16 cellular contexts compared by ENCODE assay signal in genomic region chr20:17935186-17935585, GRCh38. TPM values are rescaled to one million over a fixed set of nuclear protein-coding genes. Genes with fewer than 3 reads are reported as not detected.
A peak's percentile ranks its signal among the peaks of the same experiment; 100 is the strongest.
DNase-seq lines count a peak whose midpoint lies in the region; ATAC-seq and TF ChIP-seq lines count a peak whose summit lies in the region.
"Had no signal": no experiment of that assay in that cellular context is flagged by ENCODE, and none has a peak within 500 bp of the region (broad histone marks: within the 10 kb centered on the region; RNA-seq: fewer than 3 reads in every experiment).

No MANE protein-coding gene starts in this region.

- H3K27me3 ChIP-seq in mammary epithelial cell (ENCODE audit: insufficient read depth, low read length) (no peaks in the 10 kb centered on the region), breast epithelium (no peaks in the 10 kb centered on the region), vagina (no peaks in the 10 kb centered on the region)

- no peak for TF ChIP-seq CTCF in mammary epithelial cell (conservative IDR thresholded peaks at IDR 0.05 in 1 of 2, IDR thresholded peaks at IDR 0.05 in 1 of 2; ENCODE audit: extremely low read depth in 1 of 2, insufficient read depth in 1 of 2, low read depth in 1 of 2, low read length in 2 of 2)
- TF ChIP-seq CTCF in breast epithelium (IDR thresholded peaks at IDR 0.05), result no peak
- no peak for TF ChIP-seq CTCF in NB4 (IDR thresholded peaks at IDR 0.05; ENCODE audit: low read depth, low read length)
- TF ChIP-seq CTCF in fibroblast of pulmonary artery (IDR thresholded peaks at IDR 0.05; ENCODE audit: low read length, missing control alignments), result no peak
- no peak for TF ChIP-seq CTCF in vagina (IDR thresholded peaks at IDR 0.05)
- TF ChIP-seq CTCF in type B pancreatic cell (conservative IDR thresholded peaks at IDR 0.05), result no peak

- no peak overlapping the region for H3K9ac ChIP-seq in mammary epithelial cell (ENCODE audit: insufficient read depth, low read length)
- H3K9ac ChIP-seq: KMS-11 had no signal

- H3K36me3 ChIP-seq in mammary epithelial cell (ENCODE audit: insufficient read depth, low read length) (no peaks in the 10 kb centered on the region), breast epithelium (no peaks in the 10 kb centered on the region), vagina (no peaks in the 10 kb centered on the region)

- no peak for ATAC-seq in GM18873 (IDR thresholded peaks at IDR 0.05; ENCODE audit: low FRiP score, unreplicated experiment)

- H3K27me3 Mint-ChIP-seq in type B pancreatic cell, result no peaks in the 10 kb centered on the region
- no peaks in the 10 kb centered on the region for H3K27me3 Mint-ChIP-seq in activated T-helper 2 cell treated with anti-CD3 and anti-CD28 coated beads, Interferon-gamma antibody, Interleukin-2, Interleukin-4, amounts not matched to agents 10 μg/mL and 5 μg/mL and 100 μg/mL, durations not matched to agents 14 hours and 24 hours and 36 hours (ENCODE audit: low read depth)

- in situ Hi-C loops in mammary epithelial cell (cut with MboI; ENCODE audit: low sequenced_read_pairs in 2 of 2), result no loop called here

- no peak overlapping the region for H3K4me3 Mint-ChIP-seq in type B pancreatic cell
- H3K4me3 Mint-ChIP-seq in activated T-helper 2 cell treated with anti-CD3 and anti-CD28 coated beads, Interferon-gamma antibody, Interleukin-2, Interleukin-4, amounts not matched to agents 10 μg/mL and 5 μg/mL and 100 μg/mL, durations not matched to agents 14 hours and 24 hours and 36 hours (ENCODE audit: low read depth), result no peak overlapping the region

- H3K36me3 Mint-ChIP-seq in type B pancreatic cell, result peaks cover 4% of the 10 kb centered on the region
- peaks cover 2% of the 10 kb centered on the region for H3K36me3 Mint-ChIP-seq in activated T-helper 2 cell treated with anti-CD3 and anti-CD28 coated beads, Interferon-gamma antibody, Interleukin-2, Interleukin-4, amounts not matched to agents 10 μg/mL and 5 μg/mL and 100 μg/mL, durations not matched to agents 14 hours and 24 hours and 36 hours (ENCODE audit: low read depth)

- H3K9me3 Mint-ChIP-seq in type B pancreatic cell, result no peaks in the 10 kb centered on the region
- H3K9me3 Mint-ChIP-seq in activated T-helper 2 cell treated with anti-CD3 and anti-CD28 coated beads, Interferon-gamma antibody, Interleukin-2, Interleukin-4, amounts not matched to agents 10 μg/mL and 5 μg/mL and 100 μg/mL, durations not matched to agents 14 hours and 24 hours and 36 hours, result no peaks in the 10 kb centered on the region

- CTCF ChIA-PET in mammary epithelial cell (lab: Charles Lee; ENCODE audit: low non-redundant PET), result no interaction called here

- H3K4me1 Mint-ChIP-seq in type B pancreatic cell (ENCODE audit: unreplicated experiment), result peaks cover 41% of the 10 kb centered on the region
- H3K4me1 Mint-ChIP-seq in activated T-helper 2 cell treated with anti-CD3 and anti-CD28 coated beads, Interferon-gamma antibody, Interleukin-2, Interleukin-4, amounts not matched to agents 10 μg/mL and 5 μg/mL and 100 μg/mL, durations not matched to agents 14 hours and 24 hours and 36 hours (ENCODE audit: low read depth), result peaks cover 11% of the 10 kb centered on the region

- 50% methylated on average over 2 of the region's 3 CpGs for WGBS in mammary epithelial cell (ENCODE audit: low coverage, missing lambda C conversion rate)

- no peaks in the 10 kb centered on the region for H4K20me1 ChIP-seq in mammary epithelial cell (ENCODE audit: insufficient read depth, low read length)

- intact Hi-C loops in mammary epithelial cell (cut with micrococcal nuclease), result loop anchor here (10.0 kb wide), 1 partner anchor 400 kb away; the partner anchor contains the start of gene BFSP1
- intact Hi-C loops in breast epithelium (cut with DNase I; ENCODE audit: low total_unique reads), result no loop called here
- intact Hi-C loops in vagina (cut with DNase I), result no loop called here
- intact Hi-C loops in activated T-helper 2 cell treated with anti-CD3 and anti-CD28 coated beads, Interferon-gamma antibody, Interleukin-2, Interleukin-4, amounts not matched to agents 10 μg/mL and 5 μg/mL and 100 μg/mL, durations not matched to agents 14 hours and 24 hours and 36 hours (cut with micrococcal nuclease), result loop anchor here (5.0 kb wide), 1 partner anchor 33 kb away; no protein-coding TSS in a partner anchor

- DNase-seq in mammary epithelial cell (peak; percentile 42), breast epithelium (ENCODE audit: low spot score in 2 of 2) (no peak), NB4 (ENCODE audit: low read depth) (peak; percentile 76), fibroblast of pulmonary artery (ENCODE audit: low read depth) (peak; percentile 26), vagina (ENCODE audit: extremely low spot score in 2 of 2) (no peak), type B pancreatic cell (ENCODE audit: extremely low spot score, unreplicated experiment) (no peak)
- no peak for DNase-seq in activated T-helper 2 cell treated with anti-CD3 and anti-CD28 coated beads, Interferon-gamma antibody, Interleukin-2, Interleukin-4, amounts not matched to agents 10 μg/mL and 5 μg/mL and 100 μg/mL, durations not matched to agents 14 hours and 24 hours and 36 hours (ENCODE audit: low spot score)
- DNase-seq: DMS153, NCI-H1048, NCI-H146, NCI-H2107, NCI-H69 had no signal

- no peak overlapping the region for H3K27ac ChIP-seq in mammary epithelial cell (ENCODE audit: insufficient read depth, low read depth, low read length)
- peak overlapping the region in 1 of 2 donors; percentile 6 for H3K27ac ChIP-seq in breast epithelium
- H3K27ac ChIP-seq in vagina, result peak overlapping the region; percentile 47
- H3K27ac ChIP-seq: 22Rv1, C4-2B, KMS-11 had no signal

- H3K4me3 ChIP-seq in mammary epithelial cell (replicated peaks in 1 of 3; ENCODE audit: insufficient read depth in 1 of 3, low read depth in 2 of 3, low read length in 3 of 3), result no peak overlapping the region
- no peak overlapping the region for H3K4me3 ChIP-seq in breast epithelium
- no peak overlapping the region for H3K4me3 ChIP-seq in NB4 (ENCODE audit: low read depth, low read length)
- no peak overlapping the region for H3K4me3 ChIP-seq in fibroblast of pulmonary artery (replicated peaks; ENCODE audit: low read depth, low read length)
- no peak overlapping the region for H3K4me3 ChIP-seq in vagina

- H2AFZ ChIP-seq in mammary epithelial cell (ENCODE audit: low read depth, low read length), result no peak overlapping the region

- TF ChIP-seq POLR2A in breast epithelium (IDR thresholded peaks at IDR 0.05) (no peak), NB4 (IDR thresholded peaks at IDR 0.05; ENCODE audit: extremely low read depth, insufficient read length) (no peak), vagina (IDR thresholded peaks at IDR 0.05) (no peak)

- H3K4me2 ChIP-seq in mammary epithelial cell (ENCODE audit: insufficient read depth, low read depth, low read length), result no peak overlapping the region
- H3K4me2 ChIP-seq: KMS-11 had no signal

- no peaks in the 10 kb centered on the region for H3K79me2 ChIP-seq in mammary epithelial cell (ENCODE audit: insufficient read depth, low read length)

- no peaks in the 10 kb centered on the region for H3K4me1 ChIP-seq in mammary epithelial cell (ENCODE audit: insufficient read depth, low read length)
- H3K4me1 ChIP-seq in breast epithelium, result peaks cover 0 to 9% of the 10 kb centered on the region in 2 donors
- H3K4me1 ChIP-seq in vagina, result peaks cover 47% of the 10 kb centered on the region

- BruUV-seq in mammary epithelial cell (replicated peaks; lab: Mats Ljungman, UMichigan), result no TSS peak

- no peak overlapping the region for H3K27ac Mint-ChIP-seq in type B pancreatic cell
- no peak overlapping the region for H3K27ac Mint-ChIP-seq in activated T-helper 2 cell treated with anti-CD3 and anti-CD28 coated beads, Interferon-gamma antibody, Interleukin-2, Interleukin-4, amounts not matched to agents 10 μg/mL and 5 μg/mL and 100 μg/mL, durations not matched to agents 14 hours and 24 hours and 36 hours

- dilution Hi-C loops in mammary epithelial cell (cut with HindIII; ENCODE audit: low sequenced_read_pairs), result no loop called here

- no peaks in the 10 kb centered on the region for H3K9me3 ChIP-seq in mammary epithelial cell (replicated peaks; ENCODE audit: insufficient read depth, low read length)
- H3K9me3 ChIP-seq in breast epithelium, result no peaks in the 10 kb centered on the region
- H3K9me3 ChIP-seq in vagina, result no peaks in the 10 kb centered on the region

RNA-seq across cellular contexts. Expression of gene SNX5, which starts 33.4 kb away (rescaled TPM):
- 100 to 1,000 TPM in 1 of 2 donors, 10 to 100 TPM in 1; 68.0 to 137 TPM for total RNA-seq in mammary epithelial cell
- 91.8 TPM for polyA plus RNA-seq in mammary epithelial cell
- 93.1 TPM for polyA minus RNA-seq in mammary epithelial cell
- total RNA-seq in breast epithelium, result 100 to 1,000 TPM in 2 of 3 donors, 10 to 100 TPM in 1; 96.7 to 127 (median 122) TPM
- total RNA-seq in vagina, result 159 TPM
- total RNA-seq in type B pancreatic cell (ENCODE audit: low replicate concordance), result 87.4 and 115 TPM in 2 replicates
- total RNA-seq in activated T-helper 2 cell treated with anti-CD3 and anti-CD28 coated beads, Interferon-gamma antibody, Interleukin-2, Interleukin-4, amounts not matched to agents 10 μg/mL and 5 μg/mL and 100 μg/mL, durations not matched to agents 14 hours and 24 hours and 36 hours, result 225 and 231 TPM in 2 replicates

RNA-seq across cellular contexts. Expression of gene MGME1, which starts 33.6 kb away (rescaled TPM):
- total RNA-seq in mammary epithelial cell, result 10 to 100 TPM; 15.8 to 36.2 TPM
- polyA plus RNA-seq in mammary epithelial cell, result 22.4 TPM
- 12.3 TPM for polyA minus RNA-seq in mammary epithelial cell
- 10 to 100 TPM in 2 of 3 donors, 1 to 10 TPM in 1; 7.8 to 26.2 (median 18.7) TPM for total RNA-seq in breast epithelium
- total RNA-seq in vagina, result 8.6 TPM
- 31.2 and 32.7 TPM in 2 replicates for total RNA-seq in type B pancreatic cell (ENCODE audit: low replicate concordance)
- 30.0 and 33.0 TPM in 2 replicates for total RNA-seq in activated T-helper 2 cell treated with anti-CD3 and anti-CD28 coated beads, Interferon-gamma antibody, Interleukin-2, Interleukin-4, amounts not matched to agents 10 μg/mL and 5 μg/mL and 100 μg/mL, durations not matched to agents 14 hours and 24 hours and 36 hours

Comparison
In these comparisons a context has a peak if more than half of its experiments do, and no peak if none do; other contexts are left out.
1. DNase-seq: peak in mammary epithelial cell (single experiment), NB4 (single experiment) and fibroblast of pulmonary artery (single experiment); none in breast epithelium (0 of 2), vagina (0 of 2), type B pancreatic cell (single experiment) and activated T-helper 2 cell treated with anti-CD3 and anti-CD28 coated beads, Interferon-gamma antibody, Interleukin-2, Interleukin-4, amounts not matched to agents 10 μg/mL and 5 μg/mL and 100 μg/mL, durations not matched to agents 14 hours and 24 hours and 36 hours (single experiment).
2. intact Hi-C loops: an anchor here in mammary epithelial cell (10.0 kb wide) and activated T-helper 2 cell treated with anti-CD3 and anti-CD28 coated beads, Interferon-gamma antibody, Interleukin-2, Interleukin-4, amounts not matched to agents 10 μg/mL and 5 μg/mL and 100 μg/mL, durations not matched to agents 14 hours and 24 hours and 36 hours (5.0 kb wide); none called in breast epithelium and vagina.